ENCODE assay signal across 8 cellular contexts in genomic region chr1:21175670-21176581, GRCh38. TPM values are rescaled to one million over a fixed set of nuclear protein-coding genes. Genes with fewer than 3 reads are reported as not detected.
DNase-seq lines count a peak whose midpoint lies in the region; ATAC-seq and TF ChIP-seq lines count a peak whose summit lies in the region.

No MANE protein-coding gene starts in this region.

- H3K4me1 ChIP-seq in GM23338 (ENCODE audit: insufficient read depth) (peaks cover 18% of the 10 kb centered on the region), thymus (ENCODE audit: control insufficient read depth, insufficient read depth, low read length) (peaks cover 13% of the 10 kb centered on the region)

- under 1% methylated on average over 64 of the region's 69 CpGs for WGBS in thymus

- 0 out of 2 replicates have a peak, but pooled peaks cover 3% of the 10 kb centered on the region for H3F3A ChIP-seq in GM23338 (replicated peaks; ENCODE audit: low read depth)

- H2AFZ ChIP-seq in GM23338 = no peak overlapping the region

- H3K27me3 Mint-ChIP-seq in GM23338 (ENCODE audit: insufficient read depth, low read depth, poor library complexity) (peaks cover 17% of the 10 kb centered on the region), naive B cell (no peaks in the 10 kb centered on the region)

- DNase-seq in DMS79 treated with DMSO at 0.1 percent for 48 hours (lab: John Stamatoyannopoulos, UW) = peak; percentile 67
- peak; percentile 58 for DNase-seq in GM23338 (ENCODE audit: low spot score)
- peak; percentile 21 for DNase-seq in NCI-H1694 treated with DMSO at 0.1 percent for 48 hours (lab: John Stamatoyannopoulos, UW)
- peak; percentile 78 for DNase-seq in activated CD8-positive, alpha-beta memory T cell treated with anti-CD3 and anti-CD28 coated beads, Interleukin-2, amount 50 U/mL, for 48 hours
- DNase-seq in epithelial cell of esophagus (ENCODE audit: low read depth) = no peak
- peak; percentile 41 for DNase-seq in naive B cell

- no peak for TF ChIP-seq CTCF in GM23338 (conservative IDR thresholded peaks at IDR 0.05; ENCODE audit: low read depth in 2 of 2)
- peak; percentile 3 for TF ChIP-seq CTCF in epithelial cell of esophagus (IDR thresholded peaks at IDR 0.05; ENCODE audit: insufficient read depth, low read depth, low read length, missing control alignments)

- H3K27ac ChIP-seq in GM23338 (ENCODE audit: low read depth) (0 out of 2 replicates have a peak overlapping the region, but pooled peaks have one; percentile 7), thymus (ENCODE audit: low read depth) (peak overlapping the region; percentile 89)

- H3K4me1 Mint-ChIP-seq in GM23338 = peaks cover 18% of the 10 kb centered on the region
- peaks cover 30 to 33% (median 33%) of the 10 kb centered on the region in 3 donors for H3K4me1 Mint-ChIP-seq in naive B cell

- peaks cover 16% of the 10 kb centered on the region for H3K36me3 Mint-ChIP-seq in GM23338 (ENCODE audit: low read depth)
- no peaks in the 10 kb centered on the region for H3K36me3 Mint-ChIP-seq in naive B cell

- H3K4me2 ChIP-seq in GM23338 = peak overlapping the region; percentile 92

- peak overlapping the region; percentile 96 for H3K4me3 ChIP-seq in GM23338
- H3K4me3 ChIP-seq in epithelial cell of esophagus (ENCODE audit: low read length) = peak overlapping the region; percentile 78
- peak overlapping the region; percentile 88 for H3K4me3 ChIP-seq in thymus (ENCODE audit: low read length)

- ATAC-seq in GM23338 = peak; percentile 49
- ATAC-seq in naive B cell (ENCODE audit: low read depth in 2 of 2) = peak; percentile 19 to 24
- no peak for ATAC-seq in GM19463 (IDR thresholded peaks at IDR 0.05; ENCODE audit: unreplicated experiment)

- peaks cover 31% of the 10 kb centered on the region for H4K20me1 ChIP-seq in GM23338 (replicated peaks; ENCODE audit: insufficient read depth)

- no peaks in the 10 kb centered on the region for H3K9me3 ChIP-seq in thymus (ENCODE audit: control insufficient read depth)

- peak overlapping the region; percentile 37 for H3K27ac Mint-ChIP-seq in GM23338
- peak overlapping the region; percentile 89 to 98 (median 98) for H3K27ac Mint-ChIP-seq in naive B cell

- H3K36me3 ChIP-seq in GM23338 (ENCODE audit: insufficient read depth) = peaks cover 4% of the 10 kb centered on the region; the same call in 1 of the 2 replicates
- no peaks in the 10 kb centered on the region for H3K36me3 ChIP-seq in thymus (ENCODE audit: control insufficient read depth, insufficient read depth)

- H3K9me2 ChIP-seq in GM23338 (ENCODE audit: insufficient read depth) = no peaks in the 10 kb centered on the region

- H3K79me2 ChIP-seq in GM23338 (replicated peaks; ENCODE audit: insufficient read depth) = peaks cover 51% of the 10 kb centered on the region

- H3K4me3 Mint-ChIP-seq in GM23338 (peak overlapping the region; percentile 83), naive B cell (peak overlapping the region; percentile 88 to 98 (median 96))

- H3K27me3 ChIP-seq in GM23338 (ENCODE audit: insufficient read depth) (peaks cover 12% of the 10 kb centered on the region; the same call in 1 of the 2 replicates), thymus (ENCODE audit: control insufficient read depth, insufficient read depth) (no peaks in the 10 kb centered on the region)

- H3K9me3 Mint-ChIP-seq in GM23338 = no peaks in the 10 kb centered on the region
- H3K9me3 Mint-ChIP-seq in naive B cell = no peaks in the 10 kb centered on the region

TF ChIP-seq in GM23338, 12 proteins besides CTCF, POLR2A, EP300 and RAD21 (continues in another document):
- TF ChIP-seq REST (IDR thresholded peaks at IDR 0.05; ENCODE audit: unreplicated experiment) = no peak
- no peak for TF ChIP-seq NANOG (IDR thresholded peaks at IDR 0.05; ENCODE audit: borderline replicate concordance)
- TF ChIP-seq JUNB (IDR thresholded peaks at IDR 0.05; ENCODE audit: unreplicated experiment) = no peak
- TF ChIP-seq ZNF114 (CRISPR knock-in tag; IDR thresholded peaks at IDR 0.05) = no peak
- no peak for TF ChIP-seq EZH2 (IDR thresholded peaks at IDR 0.05; ENCODE audit: low read depth, unreplicated experiment)
- no peak for TF ChIP-seq CREB1 (CRISPR knock-in tag; IDR thresholded peaks at IDR 0.05; ENCODE audit: low read depth)
- no peak for TF ChIP-seq ETS1 (IDR thresholded peaks at IDR 0.05)
- no peak for TF ChIP-seq STAT1 (IDR thresholded peaks at IDR 0.05; ENCODE audit: unreplicated experiment)
- no peak for TF ChIP-seq EZH2phosphoT487 (IDR thresholded peaks at IDR 0.05; ENCODE audit: unreplicated experiment)
- no peak for TF ChIP-seq ZNF331 (CRISPR knock-in tag; IDR thresholded peaks at IDR 0.05; ENCODE audit: low read depth)

RNA-seq across cellular contexts. Expression of gene EIF4G3, which starts 0.8 kb away (rescaled TPM):
- total RNA-seq in GM23338 (2014; rRNA removed; shearing (Covaris generic)) = 63.4 and 68.1 TPM in 2 replicates
- polyA plus RNA-seq in GM23338 (2016; fragmentation: Nextera tagmentation; extraction: Ambion mirVana) (36.5 and 37.9 TPM in 2 replicates), naive B cell (ENCODE audit: low read depth in 6 of 6) (10 to 100 TPM; 12.2 to 29.2 (median 16.0) TPM), thymus (22.1 TPM)
